1 cellular context compared by ENCODE assay signal in the genomic region with DNA sequence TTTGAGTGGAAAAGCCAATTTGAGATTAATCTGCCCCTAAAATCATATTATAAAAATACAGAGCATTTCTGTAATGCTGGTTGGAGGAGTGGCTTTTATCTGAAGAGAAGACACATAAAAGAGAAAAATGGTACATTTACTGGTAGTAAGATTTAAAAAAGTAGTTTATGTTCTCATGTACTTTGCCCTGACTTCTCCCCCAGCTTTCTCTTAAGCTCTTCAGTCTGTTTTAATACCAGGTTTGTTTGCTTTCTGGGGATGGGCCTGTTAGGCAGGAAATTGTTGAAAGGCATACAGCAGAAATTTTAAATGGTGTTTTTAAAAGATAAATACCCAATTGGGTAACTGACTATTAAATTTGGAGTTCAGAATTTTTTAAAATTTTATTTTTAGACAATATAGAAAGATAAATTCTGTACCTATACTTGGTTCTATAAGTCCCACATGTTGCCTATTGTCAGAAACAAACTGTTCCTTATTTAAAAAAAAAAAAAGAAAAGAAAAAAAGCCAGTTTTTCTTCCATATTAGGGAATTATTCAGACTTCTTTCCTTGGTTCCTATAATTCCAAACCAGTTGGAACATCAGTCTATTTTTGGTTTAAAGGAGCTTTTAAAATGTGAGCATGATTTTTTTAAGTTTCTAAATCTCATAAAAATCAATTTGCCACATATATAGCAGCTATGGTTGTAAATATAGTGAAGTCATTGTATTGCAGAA.
TF ChIP-seq lines count a peak whose summit lies in the region.

No MANE protein-coding gene starts in this region.

TF ChIP-seq in IMR-90, 13 proteins besides CTCF, POLR2A, EP300 and RAD21:
- TF ChIP-seq MXI1 (IDR thresholded peaks at IDR 0.05; ENCODE audit: borderline replicate concordance, low read depth, low read length) = no peak
- no peak for TF ChIP-seq RFX5 (IDR thresholded peaks at IDR 0.05; ENCODE audit: low read depth, low read length)
- TF ChIP-seq SMC3 (IDR thresholded peaks at IDR 0.05; ENCODE audit: low read depth, low read length) = no peak
- no peak for TF ChIP-seq RCOR1 (IDR thresholded peaks at IDR 0.05; ENCODE audit: insufficient replicate concordance, low read length)
- TF ChIP-seq MAFK (IDR thresholded peaks at IDR 0.05; ENCODE audit: low read depth, low read length) = no peak
- TF ChIP-seq FOS (IDR thresholded peaks at IDR 0.05; ENCODE audit: low read depth, low read length) = no peak
- no peak for TF ChIP-seq BHLHE40 (IDR thresholded peaks at IDR 0.05; ENCODE audit: low read depth, low read length)
- no peak for TF ChIP-seq CEBPB (IDR thresholded peaks at IDR 0.05; ENCODE audit: low read depth, low read length)
- no peak for TF ChIP-seq CHD1 (IDR thresholded peaks at IDR 0.05; ENCODE audit: low read depth, low read length)
- no peak for TF ChIP-seq MAZ (IDR thresholded peaks at IDR 0.05; ENCODE audit: borderline replicate concordance, low read depth, low read length)
